In genomic region chr18:7144921-7145320, GRCh38 we compare ENCODE assay signal across 4 cellular contexts. TPM values are rescaled to one million over a fixed set of nuclear protein-coding genes. Genes with fewer than 3 reads are reported as not detected.
"Had no signal": no experiment of that assay in that cellular context is flagged by ENCODE, and none has a peak within 500 bp of the region (broad histone marks: within the 10 kb centered on the region; RNA-seq: fewer than 3 reads in every experiment).

No MANE protein-coding gene starts in this region.

RNA-seq across cellular contexts. Expression of gene LAMA1, which starts 27.3 kb away (rescaled TPM):
- total RNA-seq: naive thymus-derived CD4-positive, alpha-beta T cell; naive thymus-derived CD8-positive, alpha-beta T cell; natural killer cell; natural killer cell treated with Interleukin-12 subunit alpha and Interleukin-12 subunit beta and Interleukin-15 and Interleukin-18, amount 100 ng/mL, for 72 hours had no signal
- polyA plus RNA-seq: naive thymus-derived CD4-positive, alpha-beta T cell; naive thymus-derived CD8-positive, alpha-beta T cell had no signal
